Comparison of ENCODE assay signal across 16 cellular contexts in the genomic region with DNA sequence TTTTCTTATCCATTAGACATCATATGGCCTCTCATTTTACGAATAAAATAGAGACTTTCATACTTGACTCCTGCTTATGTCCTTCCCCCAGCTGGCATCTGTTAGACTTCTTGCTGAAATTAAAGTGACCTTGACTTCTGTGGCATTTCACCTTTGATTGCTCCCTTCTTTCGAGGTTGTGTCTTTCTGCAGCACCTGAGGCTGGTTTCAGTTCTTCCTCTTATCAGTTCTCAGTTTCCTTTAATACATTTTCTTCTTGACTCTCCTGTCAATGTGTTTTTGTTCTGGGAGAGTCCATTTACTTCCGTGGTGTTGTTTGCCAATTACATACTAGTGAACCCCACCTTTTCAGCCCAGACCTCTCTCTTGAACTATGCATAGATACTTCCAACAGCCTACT.
A peak's percentile ranks its signal among the peaks of the same experiment; 100 is the strongest.
DNase-seq lines count a peak whose midpoint lies in the region; ATAC-seq, FAIRE-seq and TF ChIP-seq lines count a peak whose summit lies in the region.
"Had no signal": no experiment of that assay in that cellular context is flagged by ENCODE, and none has a peak within 500 bp of the region (broad histone marks: within the 10 kb centered on the region; RNA-seq: fewer than 3 reads in every experiment).

No MANE protein-coding gene starts in this region.

- H3K9me3 ChIP-seq in DOHH2 (ENCODE audit: control insufficient read depth, insufficient read depth, low read length) (peaks cover 13% of the 10 kb centered on the region; the same call in 1 of the 2 replicates), OCI-LY3 (ENCODE audit: insufficient read depth, low read length) (peaks cover 19% of the 10 kb centered on the region; the same call in 1 of the 2 replicates)
- H3K9me3 ChIP-seq: SJSA1 had no signal

- ATAC-seq in HG02623 (IDR thresholded peaks at IDR 0.05; ENCODE audit: unreplicated experiment): peak; percentile 57

- no peaks in the 10 kb centered on the region for H4K20me1 ChIP-seq in DOHH2 (ENCODE audit: control insufficient read depth, insufficient read depth, low read depth, low read length)
- peaks cover 58% of the 10 kb centered on the region for H4K20me1 ChIP-seq in OCI-LY3 (ENCODE audit: insufficient read depth, low read length)

- H2AFZ ChIP-seq in OCI-LY3 (ENCODE audit: low read depth, low read length): no peak overlapping the region
- H2AFZ ChIP-seq: parathyroid adenoma had no signal

- TF ChIP-seq CTCF in DOHH2 (IDR thresholded peaks at IDR 0.05; ENCODE audit: low read depth, low read length, poor library complexity, severe bottlenecking): no peak
- TF ChIP-seq CTCF in OCI-LY3 (IDR thresholded peaks at IDR 0.05; ENCODE audit: low read depth, low read length): no peak
- TF ChIP-seq CTCF in D721Med (IDR thresholded peaks at IDR 0.05; ENCODE audit: insufficient read depth, missing control alignments): no peak

- peaks cover 9% of the 10 kb centered on the region for H3K4me1 ChIP-seq in DOHH2 (ENCODE audit: control insufficient read depth, low read length)
- H3K4me1 ChIP-seq in OCI-LY3 (ENCODE audit: low read length): peaks cover 19% of the 10 kb centered on the region
- H3K4me1 ChIP-seq: Caco-2, parathyroid adenoma, SJSA1 had no signal

- H3K27ac ChIP-seq in DOHH2 (ENCODE audit: low read depth, low read length): no peak overlapping the region
- no peak overlapping the region for H3K27ac ChIP-seq in OCI-LY3 (ENCODE audit: low read length)
- H3K27ac ChIP-seq: parathyroid adenoma, SJSA1, tibial artery, VCaP had no signal

- no peak overlapping the region for H3K4me3 ChIP-seq in DOHH2 (ENCODE audit: low read length)
- H3K4me3 ChIP-seq in OCI-LY3 (ENCODE audit: low read length): peak overlapping the region; percentile 23; the same call in 1 of the 2 replicates
- H3K4me3 ChIP-seq: SJSA1, tibial artery had no signal

- FAIRE-seq in GM19239 (lab: Jason Lieb, UNC): peak; percentile 80
- FAIRE-seq in D721Med (lab: Jason Lieb, UNC): no peak
- FAIRE-seq: keratinocyte had no signal

- H3K79me2 ChIP-seq in DOHH2 (ENCODE audit: control insufficient read depth, low read length) (0 out of 2 replicates have a peak, but pooled peaks cover 3% of the 10 kb centered on the region), OCI-LY3 (ENCODE audit: low read length) (peaks cover 21% of the 10 kb centered on the region; the same call in 1 of the 2 replicates)
- H3K79me2 ChIP-seq: parathyroid adenoma had no signal

- no peaks in the 10 kb centered on the region for H3K9me2 ChIP-seq in DOHH2 (replicated peaks; ENCODE audit: control insufficient read depth, low read length)

- peaks cover 29% of the 10 kb centered on the region for H3K36me3 ChIP-seq in DOHH2 (ENCODE audit: control insufficient read depth, low read length)
- peaks cover 71% of the 10 kb centered on the region for H3K36me3 ChIP-seq in OCI-LY3 (replicated peaks; ENCODE audit: low read depth, low read length)

- H3K27me3 ChIP-seq in DOHH2 (ENCODE audit: control insufficient read depth, low read length): no peaks in the 10 kb centered on the region
- H3K27me3 ChIP-seq in OCI-LY3 (ENCODE audit: low read depth, low read length): no peaks in the 10 kb centered on the region
- H3K27me3 ChIP-seq: SJSA1, tibial artery had no signal

- no peak for DNase-seq in GM19239 (ENCODE audit: insufficient read length, low spot score)
- DNase-seq in SIG-M5 (lab: John Stamatoyannopoulos, UW): no peak
- no peak for DNase-seq in D721Med (ENCODE audit: insufficient read length, low spot score)
- DNase-seq in globus pallidus (ENCODE audit: low spot score): no peak
- no peak for DNase-seq in OCI-M2 (lab: John Stamatoyannopoulos, UW; ENCODE audit: unreplicated experiment)
- DNase-seq: activated naive CD8-positive, alpha-beta T cell treated with anti-CD3 and anti-CD28 coated beads for 36 hours; Caco-2; NCI-H1930; tibial artery had no signal

- peak overlapping the region; percentile 24; the same call in 1 of the 2 replicates for H3K4me2 ChIP-seq in DOHH2 (ENCODE audit: low read length)
- peak overlapping the region; percentile 50 for H3K4me2 ChIP-seq in OCI-LY3 (ENCODE audit: low read length)

- no peaks in the 10 kb centered on the region for H3F3A ChIP-seq in DOHH2 (ENCODE audit: control insufficient read depth, insufficient read depth)

- no peak overlapping the region for H3K9ac ChIP-seq in OCI-LY3 (ENCODE audit: low read length)
- H3K9ac ChIP-seq: parathyroid adenoma had no signal
